ENCODE assay signal across 17 cellular contexts in genomic region chr12:40469736-40470135, GRCh38.
DNase-seq lines count a peak whose midpoint lies in the region; ATAC-seq and TF ChIP-seq lines count a peak whose summit lies in the region.
"Had no signal": no experiment of that assay in that cellular context is flagged by ENCODE, and none has a peak within 500 bp of the region (broad histone marks: within the 10 kb centered on the region; RNA-seq: fewer than 3 reads in every experiment).

No MANE protein-coding gene starts in this region.

- H3K27me3 ChIP-seq in adrenal gland, result no peaks in the 10 kb centered on the region
- H3K27me3 ChIP-seq: BLaER1 had no signal

- DNase-seq in DMS53 (lab: John Stamatoyannopoulos, UW) (peak; percentile 42), DMS53 treated with DMSO at 0.1 percent for 48 hours (lab: John Stamatoyannopoulos, UW; ENCODE audit: unreplicated experiment) (no peak), NCI-H345 treated with DMSO at 0.1 percent for 48 hours (lab: John Stamatoyannopoulos, UW; ENCODE audit: unreplicated experiment) (peak; percentile 56), cerebellum (ENCODE audit: low spot score) (peak; percentile 78), 8988T (no peak), adrenal gland (no peak)
- DNase-seq: CD8-positive, alpha-beta T cell; EL; H7; NCI-H1092; NCI-H187; NCI-H526; PC-9 had no signal

- POLR2A ChIA-PET in HEK293 (lab: Yijun Ruan, JAX), result no interaction called here

- no peaks in the 10 kb centered on the region for H3K36me3 ChIP-seq in HEK293 (ENCODE audit: control insufficient read depth in 2 of 2, insufficient read depth in 1 of 2, low read length in 2 of 2)
- no peaks in the 10 kb centered on the region for H3K36me3 ChIP-seq in adrenal gland (replicated peaks in 1 of 2)
- H3K36me3 ChIP-seq: BLaER1 had no signal

- WGBS in adrenal gland, 4 donors, result 42 to 53% (median 51%) methylated on average over 6 of the region's 6 CpGs

- TF ChIP-seq CTCF in HEK293 (tag by site-specific recombination; IDR thresholded peaks at IDR 0.05) (no peak), adrenal gland (IDR thresholded peaks at IDR 0.05) (no peak)

- H3K9me3 ChIP-seq in HEK293 (ENCODE audit: control insufficient read depth, insufficient read depth, low read depth, low read length) (no peaks in the 10 kb centered on the region), adrenal gland (replicated peaks in 1 of 3) (no peaks in the 10 kb centered on the region)
- H3K9me3 ChIP-seq: BLaER1 had no signal

- ATAC-seq in HG03521 (IDR thresholded peaks at IDR 0.05; ENCODE audit: unreplicated experiment), result no peak
- ATAC-seq: CD8-positive, alpha-beta T cell had no signal

- intact Hi-C loops in adrenal gland (cut with DNase I), result no loop called here

- peaks cover 5% of the 10 kb centered on the region; the same call in 1 of the 2 replicates for H3K4me1 ChIP-seq in HEK293 (ENCODE audit: control insufficient read depth, insufficient read depth, low read length)
- H3K4me1 ChIP-seq in adrenal gland (replicated peaks in 1 of 2), result no peaks in the 10 kb centered on the region

- CTCF ChIA-PET in HEK293 (lab: Yijun Ruan, JAX), result no interaction called here

- H3K27ac ChIP-seq in HEK293 (ENCODE audit: extremely low read depth, low read depth, low read length) (no peak overlapping the region), adrenal gland (no peak overlapping the region)
- H3K27ac ChIP-seq: BLaER1, KMS-11, PC-9 had no signal

- H3K4me3 ChIP-seq in HEK293 (ENCODE audit: low read depth, low read length) (no peak overlapping the region), adrenal gland (no peak overlapping the region)
- H3K4me3 ChIP-seq: BLaER1, PC-9 had no signal

- TF ChIP-seq POLR2A in adrenal gland (IDR thresholded peaks at IDR 0.05), result no peak

TF ChIP-seq in HEK293, 187 proteins besides CTCF, POLR2A, EP300 and RAD21:
- TF ChIP-seq SCRT2 (tag by site-specific recombination; IDR thresholded peaks at IDR 0.05) (peak; percentile 89), SCRT1 (tag by site-specific recombination; IDR thresholded peaks at IDR 0.05; ENCODE audit: borderline replicate concordance) (0 out of 2 replicates have a peak, but pooled peaks have one; percentile 28), ZNF24 (tag by site-specific recombination; IDR thresholded peaks at IDR 0.05) (no peak)
- TF ChIP-seq, protein P1, sequence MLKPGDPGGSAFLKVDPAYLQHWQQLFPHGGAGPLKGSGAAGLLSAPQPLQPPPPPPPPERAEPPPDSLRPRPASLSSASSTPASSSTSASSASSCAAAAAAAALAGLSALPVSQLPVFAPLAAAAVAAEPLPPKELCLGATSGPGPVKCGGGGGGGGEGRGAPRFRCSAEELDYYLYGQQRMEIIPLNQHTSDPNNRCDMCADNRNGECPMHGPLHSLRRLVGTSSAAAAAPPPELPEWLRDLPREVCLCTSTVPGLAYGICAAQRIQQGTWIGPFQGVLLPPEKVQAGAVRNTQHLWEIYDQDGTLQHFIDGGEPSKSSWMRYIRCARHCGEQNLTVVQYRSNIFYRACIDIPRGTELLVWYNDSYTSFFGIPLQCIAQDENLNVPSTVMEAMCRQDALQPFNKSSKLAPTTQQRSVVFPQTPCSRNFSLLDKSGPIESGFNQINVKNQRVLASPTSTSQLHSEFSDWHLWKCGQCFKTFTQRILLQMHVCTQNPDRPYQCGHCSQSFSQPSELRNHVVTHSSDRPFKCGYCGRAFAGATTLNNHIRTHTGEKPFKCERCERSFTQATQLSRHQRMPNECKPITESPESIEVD (tag by site-specific recombination; IDR thresholded peaks at IDR 0.05), result peak; percentile 31; the same call in 1 of the 2 replicates

Comparison
In these comparisons a context has a peak if more than half of its experiments do, and no peak if none do; other contexts are left out.
1. DNase-seq: peak in DMS53 (single experiment), NCI-H345 treated with DMSO at 0.1 percent for 48 hours (single experiment) and cerebellum (single experiment); none in DMS53 treated with DMSO at 0.1 percent for 48 hours (single experiment), 8988T (single experiment) and adrenal gland (0 of 7).